In genomic region chr7:157090485-157091165, GRCh38 we compare ENCODE assay signal across 29 cellular contexts.
"Had no signal": no experiment of that assay in that cellular context is flagged by ENCODE, and none has a peak within 500 bp of the region (broad histone marks: within the 10 kb centered on the region; RNA-seq: fewer than 3 reads in every experiment).

No MANE protein-coding gene starts in this region.

- H3K27ac Mint-ChIP-seq: activated B cell treated with CpG ODN at 0.5 μM for 24 hours; activated CD4-positive, alpha-beta T cell treated with anti-CD3 and anti-CD28 coated beads, Interleukin-2, amount 10 ng/mL, durations not matched to agents 24 days and 14 days; activated naive CD4-positive, alpha-beta T cell treated with anti-CD3 and anti-CD28 coated beads, Interleukin-2, amount 50 U/mL, for 72 hours; activated naive CD8-positive, alpha-beta T cell treated with anti-CD3 and anti-CD28 coated beads, Interleukin-2, amount 50 U/mL, for 24 hours; T-cell had no signal

- H3K27ac ChIP-seq: ascending aorta, body of pancreas had no signal

- H3K4me1 ChIP-seq: ascending aorta, body of pancreas had no signal

- H3K4me3 Mint-ChIP-seq: activated B cell treated with CpG ODN at 0.5 μM for 24 hours; activated CD4-positive, alpha-beta T cell treated with anti-CD3 and anti-CD28 coated beads, Interleukin-2, amount 10 ng/mL, durations not matched to agents 24 days and 14 days; activated naive CD8-positive, alpha-beta T cell treated with anti-CD3 and anti-CD28 coated beads, Interleukin-2, amount 50 U/mL, for 24 hours; activated T-cell treated with anti-CD3 and anti-CD28 coated beads, Interleukin-2, amount 50 U/mL, for 4 hours; T-cell had no signal

- H3K36me3 Mint-ChIP-seq: T-cell had no signal

- FAIRE-seq: bronchial epithelial cell, TTC549 had no signal

- H3K36me3 ChIP-seq: ascending aorta, MG63 had no signal

- ATAC-seq: activated naive CD4-positive, alpha-beta T cell treated with anti-CD3 and anti-CD28 coated beads, Interleukin-2, amount 50 U/mL, for 72 hours; activated naive CD8-positive, alpha-beta T cell treated with anti-CD3 and anti-CD28 coated beads, Interleukin-2, amount 50 U/mL, for 24 hours; activated T-cell treated with anti-CD3 and anti-CD28 coated beads, Interleukin-2, amount 50 U/mL, for 4 hours; body of pancreas; PC-3; T-cell had no signal

- H3K9me3 Mint-ChIP-seq: activated CD4-positive, alpha-beta T cell treated with anti-CD3 and anti-CD28 coated beads, Interleukin-2, amount 10 ng/mL, durations not matched to agents 24 days and 14 days had no signal

- H3K27me3 Mint-ChIP-seq: activated CD4-positive, alpha-beta T cell treated with anti-CD3 and anti-CD28 coated beads, Interleukin-2, amount 10 ng/mL, durations not matched to agents 24 days and 14 days had no signal

- DNase-seq: activated B cell treated with CpG ODN at 0.5 μM for 24 hours; activated CD4-positive, alpha-beta T cell treated with anti-CD3 and anti-CD28 coated beads for 1 hour; activated CD4-positive, alpha-beta T cell treated with anti-CD3 and anti-CD28 coated beads, Interleukin-2, amount 10 ng/mL, durations not matched to agents 24 days and 14 days; activated CD4-positive, alpha-beta T cell treated with anti-CD3 and anti-CD28 coated beads, Interleukin-2, amount 50 U/mL, for 48 hours; activated effector memory CD4-positive, alpha-beta T cell treated with anti-CD3 and anti-CD28 coated beads, Interleukin-2, amount 50 U/mL, for 16 hours; activated naive CD4-positive, alpha-beta T cell treated with Interleukin-2 at 50 U/mL for 16 hours; activated naive CD8-positive, alpha-beta T cell treated with anti-CD3 and anti-CD28 coated beads, Interleukin-2, amount 50 U/mL, for 24 hours; activated T-cell treated with anti-CD3 and anti-CD28 coated beads, Interleukin-2, amount 50 U/mL, for 4 hours; amniotic stem cell; body of pancreas; central memory CD4-positive, alpha-beta T cell; MG63; MV-4-11; NCI-H1105; NCI-H1436; NCI-H1694 treated with DMSO at 0.1 percent for 48 hours; NCI-H2029 treated with DMSO at 0.1 percent for 48 hours; NCI-H345; NCI-H510A; NCI-H69; PC-3; SIG-M5; T-cell; T-helper 2 cell; T1000 had no signal

- H3K9me3 ChIP-seq: body of pancreas, MG63 had no signal

- H3K4me1 Mint-ChIP-seq: activated B cell treated with CpG ODN at 0.5 μM for 24 hours; activated CD4-positive, alpha-beta T cell treated with anti-CD3 and anti-CD28 coated beads, Interleukin-2, amount 10 ng/mL, durations not matched to agents 24 days and 14 days; activated naive CD8-positive, alpha-beta T cell treated with anti-CD3 and anti-CD28 coated beads, Interleukin-2, amount 50 U/mL, for 24 hours; T-cell had no signal

- H3K4me3 ChIP-seq: ascending aorta, body of pancreas, MG63 had no signal

- H3K27me3 ChIP-seq: ascending aorta, body of pancreas, MG63 had no signal
